ENCODE assay signal across 2 cellular contexts in the genomic region with DNA sequence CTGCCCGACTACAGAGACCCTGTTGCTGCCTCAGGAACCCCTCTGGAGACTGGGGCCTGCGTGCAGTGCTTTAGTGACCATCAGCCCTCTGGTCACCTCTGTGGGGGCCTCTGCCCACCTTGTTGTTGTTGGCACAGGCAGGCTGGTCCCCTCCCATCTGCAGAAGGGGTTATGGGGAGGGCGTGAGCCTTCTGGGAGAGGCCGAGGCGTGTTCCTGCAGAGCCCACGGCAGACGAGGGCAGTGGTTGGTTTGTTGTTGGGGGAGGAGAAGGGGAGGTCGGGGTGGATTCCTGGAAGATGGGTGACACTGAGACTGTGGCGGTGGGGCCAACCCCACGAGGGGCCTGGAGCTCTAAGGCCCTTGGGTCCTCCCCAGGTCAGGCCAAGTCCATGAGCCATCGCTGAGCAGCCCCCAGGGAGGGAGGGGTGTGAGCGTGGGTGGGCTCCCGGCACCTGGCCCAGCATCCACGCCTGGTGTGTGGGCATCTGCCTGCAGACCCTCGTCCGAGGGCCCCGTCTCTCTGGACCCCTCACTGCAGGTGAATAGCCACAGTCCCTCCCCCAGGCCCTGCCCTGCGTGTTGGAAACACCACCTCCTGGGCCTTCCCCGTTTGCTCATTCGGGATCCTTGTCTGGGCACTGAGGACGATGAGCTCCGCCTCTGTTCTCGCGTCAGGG.
TF ChIP-seq lines count a peak whose summit lies in the region.

No MANE protein-coding gene starts in this region.

TF ChIP-seq in HEK293, 187 proteins besides CTCF, POLR2A, EP300 and RAD21:
- TF ChIP-seq KLF1 (tag by site-specific recombination; IDR thresholded peaks at IDR 0.05): peak; percentile 92
- no peak for TF ChIP-seq ZNF48 (tag by site-specific recombination; IDR thresholded peaks at IDR 0.05)
- no peak for TF ChIP-seq SP3 (tag by site-specific recombination; IDR thresholded peaks at IDR 0.05)
- no peak for TF ChIP-seq ZFP69B (tag by site-specific recombination; IDR thresholded peaks at IDR 0.05)
- TF ChIP-seq KLF16 (tag by site-specific recombination; IDR thresholded peaks at IDR 0.05): no peak
- TF ChIP-seq ZIC2 (tag by site-specific recombination; IDR thresholded peaks at IDR 0.05): no peak
- no peak for TF ChIP-seq IKZF3 (tag by site-specific recombination; IDR thresholded peaks at IDR 0.05)
- no peak for TF ChIP-seq OVOL3 (tag by site-specific recombination; IDR thresholded peaks at IDR 0.05)
- TF ChIP-seq ZNF555 (tag by site-specific recombination; conservative IDR thresholded peaks at IDR 0.05): no peak
- no peak for TF ChIP-seq ZNF121 (tag by site-specific recombination; IDR thresholded peaks at IDR 0.05)
- TF ChIP-seq, protein P1, sequence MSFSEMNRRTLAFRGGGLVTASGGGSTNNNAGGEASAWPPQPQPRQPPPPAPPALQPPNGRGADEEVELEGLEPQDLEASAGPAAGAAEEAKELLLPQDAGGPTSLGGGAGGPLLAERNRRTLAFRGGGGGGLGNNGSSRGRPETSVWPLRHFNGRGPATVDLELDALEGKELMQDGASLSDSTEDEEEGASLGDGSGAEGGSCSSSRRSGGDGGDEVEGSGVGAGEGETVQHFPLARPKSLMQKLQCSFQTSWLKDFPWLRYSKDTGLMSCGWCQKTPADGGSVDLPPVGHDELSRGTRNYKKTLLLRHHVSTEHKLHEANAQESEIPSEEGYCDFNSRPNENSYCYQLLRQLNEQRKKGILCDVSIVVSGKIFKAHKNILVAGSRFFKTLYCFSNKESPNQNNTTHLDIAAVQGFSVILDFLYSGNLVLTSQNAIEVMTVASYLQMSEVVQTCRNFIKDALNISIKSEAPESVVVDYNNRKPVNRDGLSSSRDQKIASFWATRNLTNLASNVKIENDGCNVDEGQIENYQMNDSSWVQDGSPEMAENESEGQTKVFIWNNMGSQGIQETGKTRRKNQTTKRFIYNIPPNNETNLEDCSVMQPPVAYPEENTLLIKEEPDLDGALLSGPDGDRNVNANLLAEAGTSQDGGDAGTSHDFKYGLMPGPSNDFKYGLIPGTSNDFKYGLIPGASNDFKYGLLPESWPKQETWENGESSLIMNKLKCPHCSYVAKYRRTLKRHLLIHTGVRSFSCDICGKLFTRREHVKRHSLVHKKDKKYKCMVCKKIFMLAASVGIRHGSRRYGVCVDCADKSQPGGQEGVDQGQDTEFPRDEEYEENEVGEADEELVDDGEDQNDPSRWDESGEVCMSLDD (tag by site-specific recombination; IDR thresholded peaks at IDR 0.05): no peak
- TF ChIP-seq, protein P2, sequence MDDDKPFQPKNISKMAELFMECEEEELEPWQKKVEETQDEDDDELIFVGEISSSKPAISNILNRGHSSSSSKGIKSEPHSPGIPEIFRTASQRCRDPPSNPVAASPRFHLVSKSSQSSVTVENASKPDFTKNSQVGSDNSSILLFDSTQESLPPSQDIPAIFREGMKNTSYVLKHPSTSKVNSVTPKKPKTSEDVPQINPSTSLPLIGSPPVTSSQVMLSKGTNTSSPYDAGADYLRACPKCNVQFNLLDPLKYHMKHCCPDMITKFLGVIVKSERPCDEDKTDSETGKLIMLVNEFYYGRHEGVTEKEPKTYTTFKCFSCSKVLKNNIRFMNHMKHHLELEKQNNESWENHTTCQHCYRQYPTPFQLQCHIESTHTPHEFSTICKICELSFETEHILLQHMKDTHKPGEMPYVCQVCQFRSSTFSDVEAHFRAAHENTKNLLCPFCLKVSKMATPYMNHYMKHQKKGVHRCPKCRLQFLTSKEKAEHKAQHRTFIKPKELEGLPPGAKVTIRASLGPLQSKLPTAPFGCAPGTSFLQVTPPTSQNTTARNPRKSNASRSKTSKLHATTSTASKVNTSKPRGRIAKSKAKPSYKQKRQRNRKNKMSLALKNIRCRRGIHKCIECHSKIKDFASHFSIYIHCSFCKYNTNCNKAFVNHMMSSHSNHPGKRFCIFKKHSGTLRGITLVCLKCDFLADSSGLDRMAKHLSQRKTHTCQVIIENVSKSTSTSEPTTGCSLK (tag by site-specific recombination; IDR thresholded peaks at IDR 0.05): no peak
- TF ChIP-seq, protein P3, sequence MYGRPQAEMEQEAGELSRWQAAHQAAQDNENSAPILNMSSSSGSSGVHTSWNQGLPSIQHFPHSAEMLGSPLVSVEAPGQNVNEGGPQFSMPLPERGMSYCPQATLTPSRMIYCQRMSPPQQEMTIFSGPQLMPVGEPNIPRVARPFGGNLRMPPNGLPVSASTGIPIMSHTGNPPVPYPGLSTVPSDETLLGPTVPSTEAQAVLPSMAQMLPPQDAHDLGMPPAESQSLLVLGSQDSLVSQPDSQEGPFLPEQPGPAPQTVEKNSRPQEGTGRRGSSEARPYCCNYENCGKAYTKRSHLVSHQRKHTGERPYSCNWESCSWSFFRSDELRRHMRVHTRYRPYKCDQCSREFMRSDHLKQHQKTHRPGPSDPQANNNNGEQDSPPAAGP (tag by site-specific recombination; IDR thresholded peaks at IDR 0.05): peak; percentile 40; the same call in 1 of the 2 replicates
TF ChIP-seq in HEK293: peak in this region for 2.

TF ChIP-seq in H1, 55 proteins besides CTCF, POLR2A, EP300 and RAD21:
- TF ChIP-seq CEBPB (IDR thresholded peaks at IDR 0.05; ENCODE audit: low read depth, low read length) (no peak), TAF1 (IDR thresholded peaks at IDR 0.05; ENCODE audit: low read depth, low read length) (no peak)
